Comparison of ENCODE assay signal across 9 cellular contexts in the genomic region with DNA sequence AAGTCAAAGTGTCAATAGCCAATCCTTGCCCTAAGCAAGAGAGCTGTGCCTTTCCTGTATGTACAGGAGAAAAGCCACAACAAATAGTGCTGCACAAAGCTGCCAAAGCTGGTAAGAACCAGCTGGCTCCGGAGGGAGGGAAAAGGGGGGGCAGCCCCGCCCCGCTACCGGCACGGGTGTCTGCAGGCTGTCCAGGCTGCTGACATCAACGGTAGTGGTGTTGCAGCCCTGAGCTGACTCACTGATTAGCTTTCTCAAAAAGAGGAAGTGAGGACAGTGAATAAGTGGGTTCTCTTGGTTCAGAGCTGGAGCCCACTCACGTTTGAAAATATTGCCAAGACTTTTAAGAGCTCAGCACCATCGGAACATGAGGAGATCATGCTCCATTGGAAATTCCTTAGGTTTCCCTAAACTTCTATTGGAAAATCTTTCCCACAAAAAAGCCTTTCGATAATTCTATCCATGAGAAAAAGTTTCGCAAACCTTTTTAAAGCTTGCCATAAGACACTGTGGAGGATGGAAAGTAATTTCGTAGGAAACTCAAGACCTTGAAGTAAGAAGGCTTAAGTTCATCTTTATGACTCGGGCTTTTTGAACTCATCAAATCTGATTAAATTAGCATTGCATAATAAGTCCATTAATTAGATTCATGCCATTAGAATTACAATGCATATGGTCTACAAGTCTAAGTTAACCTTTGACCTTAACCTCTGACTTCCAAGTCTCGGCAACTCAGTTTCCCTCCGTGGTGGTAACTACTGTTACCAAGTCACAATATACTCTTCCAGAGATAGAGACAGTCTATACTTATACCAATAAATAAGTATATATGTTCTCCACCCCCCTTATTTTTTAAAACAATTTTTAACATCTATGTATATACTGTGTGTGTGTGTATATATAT.
A peak's percentile ranks its signal among the peaks of the same experiment; 100 is the strongest.
DNase-seq lines count a peak whose midpoint lies in the region; ATAC-seq and TF ChIP-seq lines count a peak whose summit lies in the region.
"Had no signal": no experiment of that assay in that cellular context is flagged by ENCODE, and none has a peak within 500 bp of the region (broad histone marks: within the 10 kb centered on the region; RNA-seq: fewer than 3 reads in every experiment).

No MANE protein-coding gene starts in this region.

- no peaks in the 10 kb centered on the region for H3K27me3 ChIP-seq in thyroid gland

- no peaks in the 10 kb centered on the region for H3K36me3 Mint-ChIP-seq in activated T-helper 1 cell treated with anti-CD3 and anti-CD28 coated beads, Interleukin-12 subunit alpha, Interleukin-12 subunit beta, Interleukin-2, Interleukin-4 antibody, amounts not matched to agents 30 ng/mL and 10 ng/mL and 1 ng/mL, durations not matched to agents 14 hours and 24 hours and 36 hours (ENCODE audit: low read depth)
- H3K36me3 Mint-ChIP-seq: activated naive CD4-positive, alpha-beta T cell treated with anti-CD3 and anti-CD28 coated beads, Interleukin-2, amount 50 U/mL, for 24 hours had no signal

- peak; percentile 94 for ATAC-seq in GM21390 (IDR thresholded peaks at IDR 0.05; ENCODE audit: unreplicated experiment)

- intact Hi-C loops in activated T-helper 1 cell treated with anti-CD3 and anti-CD28 coated beads, Interleukin-12 subunit alpha, Interleukin-12 subunit beta, Interleukin-2, Interleukin-4 antibody, amounts not matched to agents 30 ng/mL and 10 ng/mL and 1 ng/mL, durations not matched to agents 14 hours and 24 hours and 36 hours (cut with micrococcal nuclease): no loop called here
- intact Hi-C loops in thyroid gland (cut with DNase I): no loop called here

- peak overlapping the region in 1 of 3 donors; percentile 34 for H3K27ac ChIP-seq in thyroid gland

- DNase-seq in DMS 273 (lab: John Stamatoyannopoulos, UW; ENCODE audit: unreplicated experiment) (peak; percentile 95), HS-5 (ENCODE audit: low read depth) (peak; percentile 58), OCI-M1 (lab: John Stamatoyannopoulos, UW) (peak; percentile 99), fibroblast of villous mesenchyme (ENCODE audit: low read depth) (peak; percentile 97), occipital lobe (lab: John Stamatoyannopoulos, UW) (peak; percentile 65), thyroid gland (peak; percentile 75 to 78)
- peak; percentile 19 for DNase-seq in activated T-helper 1 cell treated with anti-CD3 and anti-CD28 coated beads, Interleukin-12 subunit alpha, Interleukin-12 subunit beta, Interleukin-2, Interleukin-4 antibody, amounts not matched to agents 30 ng/mL and 10 ng/mL and 1 ng/mL, durations not matched to agents 14 hours and 24 hours and 36 hours (ENCODE audit: low spot score)

- H3K4me3 ChIP-seq in fibroblast of villous mesenchyme (ENCODE audit: low read depth, low read length) (peak overlapping the region; percentile 17), thyroid gland (replicated peaks in 1 of 3) (no peak overlapping the region)

- peaks cover 11 to 24% of the 10 kb centered on the region in 2 donors for H3K4me1 ChIP-seq in thyroid gland

- TF ChIP-seq POLR2A in thyroid gland (IDR thresholded peaks at IDR 0.05): no peak

- H3K4me3 Mint-ChIP-seq in activated T-helper 1 cell treated with anti-CD3 and anti-CD28 coated beads, Interleukin-12 subunit alpha, Interleukin-12 subunit beta, Interleukin-2, Interleukin-4 antibody, amounts not matched to agents 30 ng/mL and 10 ng/mL and 1 ng/mL, durations not matched to agents 14 hours and 24 hours and 36 hours: no peak overlapping the region
- H3K4me3 Mint-ChIP-seq: activated naive CD4-positive, alpha-beta T cell treated with anti-CD3 and anti-CD28 coated beads, Interleukin-2, amount 50 U/mL, for 24 hours had no signal

- H3K4me1 Mint-ChIP-seq in activated T-helper 1 cell treated with anti-CD3 and anti-CD28 coated beads, Interleukin-12 subunit alpha, Interleukin-12 subunit beta, Interleukin-2, Interleukin-4 antibody, amounts not matched to agents 30 ng/mL and 10 ng/mL and 1 ng/mL, durations not matched to agents 14 hours and 24 hours and 36 hours (ENCODE audit: low read depth): peaks cover 10% of the 10 kb centered on the region

- H3K27me3 Mint-ChIP-seq in activated T-helper 1 cell treated with anti-CD3 and anti-CD28 coated beads, Interleukin-12 subunit alpha, Interleukin-12 subunit beta, Interleukin-2, Interleukin-4 antibody, amounts not matched to agents 30 ng/mL and 10 ng/mL and 1 ng/mL, durations not matched to agents 14 hours and 24 hours and 36 hours (ENCODE audit: insufficient read depth): peaks cover 1% of the 10 kb centered on the region

- H3K36me3 ChIP-seq in thyroid gland: no peaks in the 10 kb centered on the region

- H3K9me3 ChIP-seq in thyroid gland: no peaks in the 10 kb centered on the region

- WGBS in thyroid gland, 2 donors: 42 to 52% methylated on average over 13 to 14 of the region's 14 CpGs

- no peaks in the 10 kb centered on the region for H3K9me3 Mint-ChIP-seq in activated T-helper 1 cell treated with anti-CD3 and anti-CD28 coated beads, Interleukin-12 subunit alpha, Interleukin-12 subunit beta, Interleukin-2, Interleukin-4 antibody, amounts not matched to agents 30 ng/mL and 10 ng/mL and 1 ng/mL, durations not matched to agents 14 hours and 24 hours and 36 hours
- H3K9me3 Mint-ChIP-seq: activated naive CD4-positive, alpha-beta T cell treated with anti-CD3 and anti-CD28 coated beads, Interleukin-2, amount 50 U/mL, for 24 hours had no signal

- H3K27ac Mint-ChIP-seq in activated T-helper 1 cell treated with anti-CD3 and anti-CD28 coated beads, Interleukin-12 subunit alpha, Interleukin-12 subunit beta, Interleukin-2, Interleukin-4 antibody, amounts not matched to agents 30 ng/mL and 10 ng/mL and 1 ng/mL, durations not matched to agents 14 hours and 24 hours and 36 hours: no peak overlapping the region
- H3K27ac Mint-ChIP-seq: activated naive CD4-positive, alpha-beta T cell treated with anti-CD3 and anti-CD28 coated beads, Interleukin-2, amount 50 U/mL, for 24 hours had no signal

- no peak for TF ChIP-seq CTCF in fibroblast of villous mesenchyme (IDR thresholded peaks at IDR 0.05; ENCODE audit: insufficient read depth, low read depth, low read length)
- no peak for TF ChIP-seq CTCF in thyroid gland (IDR thresholded peaks at IDR 0.05)

Comparison
In these comparisons a context has a peak if more than half of its experiments do, and no peak if none do; other contexts are left out.
1. DNase-seq: peak in every context shown above with its lines; median percentile 99 in OCI-M1; 97 in fibroblast of villous mesenchyme; 95 in DMS 273; 76 in thyroid gland; 65 in occipital lobe; 58 in HS-5; 19 in activated T-helper 1 cell treated with anti-CD3 and anti-CD28 coated beads, Interleukin-12 subunit alpha, Interleukin-12 subunit beta, Interleukin-2, Interleukin-4 antibody, amounts not matched to agents 30 ng/mL and 10 ng/mL and 1 ng/mL, durations not matched to agents 14 hours and 24 hours and 36 hours.